In the genomic region with DNA sequence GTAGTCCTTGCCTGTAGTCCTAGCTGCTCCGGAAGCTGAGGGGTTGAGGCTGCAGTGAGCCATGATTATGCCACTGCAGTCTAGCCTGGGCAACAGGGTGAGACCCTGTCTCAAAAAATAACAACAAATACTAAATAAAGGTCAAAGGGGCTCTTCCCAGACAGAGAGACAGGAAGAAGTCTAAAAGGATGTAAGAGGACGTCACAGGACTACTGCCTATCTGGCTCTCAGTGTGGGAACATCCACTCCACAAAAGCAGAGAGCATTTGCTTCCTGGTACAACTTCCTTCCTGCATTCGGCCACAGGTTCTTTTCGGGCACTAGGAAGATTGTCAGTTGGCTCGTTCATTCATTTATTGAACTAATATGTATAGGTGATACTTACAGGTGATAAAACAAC, we compare ENCODE assay signal across 28 cellular contexts.
DNase-seq lines count a peak whose midpoint lies in the region; ATAC-seq, FAIRE-seq and TF ChIP-seq lines count a peak whose summit lies in the region.
"Had no signal": no experiment of that assay in that cellular context is flagged by ENCODE, and none has a peak within 500 bp of the region (broad histone marks: within the 10 kb centered on the region; RNA-seq: fewer than 3 reads in every experiment).

No MANE protein-coding gene starts in this region.

- H3K9me3 ChIP-seq in breast epithelium (no peaks in the 10 kb centered on the region), astrocyte (ENCODE audit: insufficient read depth, low read depth, low read length) (no peaks in the 10 kb centered on the region), left lung (no peaks in the 10 kb centered on the region)
- H3K9me3 ChIP-seq: adrenal gland, Caco-2, esophagus muscularis mucosa, right atrium auricular region, SJCRH30, transverse colon had no signal

- H3K36me3 ChIP-seq in breast epithelium (no peaks in the 10 kb centered on the region), astrocyte (ENCODE audit: insufficient read depth, low read length) (peaks cover 6% of the 10 kb centered on the region), left lung (no peaks in the 10 kb centered on the region)
- H3K36me3 ChIP-seq: adrenal gland, esophagus muscularis mucosa, right atrium auricular region, SJCRH30, transverse colon had no signal

- H3K4me1 Mint-ChIP-seq in MCF 10A (ENCODE audit: insufficient read depth, unreplicated experiment) (peaks cover 45% of the 10 kb centered on the region), astrocyte (ENCODE audit: low read depth, unreplicated experiment) (peaks cover 22% of the 10 kb centered on the region), type B pancreatic cell (ENCODE audit: unreplicated experiment) (peaks cover 34% of the 10 kb centered on the region), progenitor cell of endocrine pancreas (ENCODE audit: low read depth) (peaks cover 16% of the 10 kb centered on the region)

- POLR2A ChIA-PET in MCF 10A (lab: Yijun Ruan, JAX) = no interaction called here

- H3K9me3 Mint-ChIP-seq in MCF 10A (ENCODE audit: unreplicated experiment) (no peaks in the 10 kb centered on the region), astrocyte (ENCODE audit: unreplicated experiment) (peaks cover 3% of the 10 kb centered on the region), type B pancreatic cell (peaks cover 9% of the 10 kb centered on the region), progenitor cell of endocrine pancreas (ENCODE audit: low read depth) (no peaks in the 10 kb centered on the region)
- H3K9me3 Mint-ChIP-seq: activated T-cell treated with anti-CD3 and anti-CD28 coated beads, Interleukin-2, amount 50 U/mL, for 24 hours; natural killer cell had no signal

- H3K4me2 ChIP-seq in astrocyte (ENCODE audit: low read length) = no peak overlapping the region

- peak overlapping the region in 1 of 2 donors; percentile 19 for H3K27ac ChIP-seq in breast epithelium
- H3K27ac ChIP-seq in astrocyte (ENCODE audit: low read depth, low read length) = no peak overlapping the region
- H3K27ac ChIP-seq in left lung = no peak overlapping the region
- H3K27ac ChIP-seq: adrenal gland, esophagus muscularis mucosa, right atrium auricular region, SJCRH30, transverse colon had no signal

- H3K4me1 ChIP-seq in breast epithelium = no peaks in the 10 kb centered on the region
- H3K4me1 ChIP-seq in astrocyte (ENCODE audit: insufficient read depth, low read length) = peaks cover 10% of the 10 kb centered on the region
- H3K4me1 ChIP-seq in left lung = peaks cover 12 to 84% of the 10 kb centered on the region in 2 donors

- H2AFZ ChIP-seq in astrocyte (ENCODE audit: low read depth, low read length) = no peak overlapping the region

- peaks cover 72% of the 10 kb centered on the region for H4K20me1 ChIP-seq in astrocyte (ENCODE audit: insufficient read depth, low read length)

- H3K4me3 Mint-ChIP-seq in MCF 10A (ENCODE audit: unreplicated experiment) (no peak overlapping the region), astrocyte (ENCODE audit: unreplicated experiment) (no peak overlapping the region), type B pancreatic cell (no peak overlapping the region), progenitor cell of endocrine pancreas (ENCODE audit: low read depth) (no peak overlapping the region)
- H3K4me3 Mint-ChIP-seq: activated T-cell treated with anti-CD3 and anti-CD28 coated beads, Interleukin-2, amount 50 U/mL, for 24 hours; brain; natural killer cell had no signal

- CTCF ChIA-PET in MCF 10A (lab: Yijun Ruan, JAX) = no interaction called here

- no peak for TF ChIP-seq POLR2A in breast epithelium (IDR thresholded peaks at IDR 0.05)

- H3K27me3 ChIP-seq in breast epithelium = no peaks in the 10 kb centered on the region
- H3K27me3 ChIP-seq in astrocyte (ENCODE audit: insufficient read depth, low read length) = no peaks in the 10 kb centered on the region
- no peaks in the 10 kb centered on the region for H3K27me3 ChIP-seq in left lung
- H3K27me3 ChIP-seq: adrenal gland, esophagus muscularis mucosa, right atrium auricular region, SJCRH30, transverse colon had no signal

- ATAC-seq in left lung (peak; percentile 35), GM21786 (IDR thresholded peaks at IDR 0.05; ENCODE audit: unreplicated experiment) (no peak)
- ATAC-seq: natural killer cell, Panc1 had no signal

- H3K27ac Mint-ChIP-seq in MCF 10A (ENCODE audit: low read depth, unreplicated experiment) = peak overlapping the region; percentile 84
- H3K27ac Mint-ChIP-seq in astrocyte (ENCODE audit: unreplicated experiment) = peak overlapping the region; percentile 18
- H3K27ac Mint-ChIP-seq in type B pancreatic cell = peak overlapping the region; percentile 88
- no peak overlapping the region for H3K27ac Mint-ChIP-seq in progenitor cell of endocrine pancreas
- H3K27ac Mint-ChIP-seq: natural killer cell had no signal

- H3K36me3 Mint-ChIP-seq in MCF 10A (ENCODE audit: insufficient read depth, unreplicated experiment) (peaks cover 5% of the 10 kb centered on the region), astrocyte (ENCODE audit: low read depth, unreplicated experiment) (peaks cover 9% of the 10 kb centered on the region), type B pancreatic cell (peaks cover 16% of the 10 kb centered on the region), progenitor cell of endocrine pancreas (ENCODE audit: insufficient read depth) (peaks cover 4% of the 10 kb centered on the region)
- H3K36me3 Mint-ChIP-seq: natural killer cell had no signal

- intact Hi-C loops in MCF 10A (cut with micrococcal nuclease) (no loop called here), breast epithelium (cut with DNase I; ENCODE audit: low total_unique reads) (no loop called here), left lung (cut with DNase I) (loop anchor here in 1 of 2 donors (10.0 kb wide), 1 partner anchor 46 kb away; no protein-coding TSS in a partner anchor)

- no peak overlapping the region for H3K9ac ChIP-seq in astrocyte (ENCODE audit: low read length)

- H3K27me3 Mint-ChIP-seq in MCF 10A (ENCODE audit: insufficient read depth, unreplicated experiment) = no peaks in the 10 kb centered on the region
- H3K27me3 Mint-ChIP-seq in astrocyte (ENCODE audit: low read depth, unreplicated experiment) = no peaks in the 10 kb centered on the region
- H3K27me3 Mint-ChIP-seq in type B pancreatic cell = no peaks in the 10 kb centered on the region
- H3K27me3 Mint-ChIP-seq in progenitor cell of endocrine pancreas = no peaks in the 10 kb centered on the region
- H3K27me3 Mint-ChIP-seq: activated T-cell treated with anti-CD3 and anti-CD28 coated beads, Interleukin-2, amount 50 U/mL, for 24 hours; brain had no signal

- TF ChIP-seq CTCF in MCF 10A (IDR thresholded peaks at IDR 0.05; ENCODE audit: unreplicated experiment) (no peak), breast epithelium (IDR thresholded peaks at IDR 0.05) (no peak), astrocyte (IDR thresholded peaks at IDR 0.05; ENCODE audit: insufficient read depth, low read depth, low read length) (no peak), left lung (IDR thresholded peaks at IDR 0.05) (no peak), type B pancreatic cell (conservative IDR thresholded peaks at IDR 0.05) (no peak), progenitor cell of endocrine pancreas (IDR thresholded peaks at IDR 0.05; ENCODE audit: unreplicated experiment) (no peak)

- BruUV-seq in MCF 10A (replicated peaks; lab: Mats Ljungman, UMichigan) = no TSS peak

- H3K79me2 ChIP-seq in astrocyte (ENCODE audit: insufficient read depth, low read length) = peaks cover 94% of the 10 kb centered on the region

- DNase-seq in MCF 10A (ENCODE audit: unreplicated experiment) = no peak
- DNase-seq in breast epithelium (ENCODE audit: low spot score in 2 of 2) = no peak
- no peak for DNase-seq in astrocyte (ENCODE audit: low read depth)
- no peak for DNase-seq in left lung
- no peak for DNase-seq in type B pancreatic cell (ENCODE audit: extremely low spot score, unreplicated experiment)
- no peak for DNase-seq in progenitor cell of endocrine pancreas (ENCODE audit: low spot score, unreplicated experiment)
- DNase-seq in cerebellar nuclear complex (lab: John Stamatoyannopoulos, UW) = no peak
- DNase-seq: activated CD4-positive, alpha-beta T cell treated with anti-CD3 and anti-CD28 coated beads for 4 hours; activated gamma-delta T cell; activated T-cell treated with anti-CD3 and anti-CD28 coated beads, Interleukin-2, amount 50 U/mL, for 24 hours; adrenal gland; Caco-2; effector memory CD4-positive, alpha-beta T cell; foreskin melanocyte; natural killer cell; NCI-H1105; NCI-H187 treated with DMSO at 0.1 percent for 48 hours; NCI-H2171 treated with DMSO at 0.1 percent for 48 hours; NCI-H524; SJCRH30; stimulated activated CD4-positive, alpha-beta T cell treated with anti-CD3 and anti-CD28 coated beads, Interleukin-4, amount 100 ng/mL, for 1 hour; transverse colon had no signal

- FAIRE-seq in astrocyte (lab: Jason Lieb, UNC) = no peak
- FAIRE-seq: G401.6 had no signal

- no peak overlapping the region for H3K4me3 ChIP-seq in breast epithelium
- no peak overlapping the region for H3K4me3 ChIP-seq in astrocyte (ENCODE audit: insufficient read depth, low read depth, low read length)
- no peak overlapping the region for H3K4me3 ChIP-seq in left lung
- H3K4me3 ChIP-seq: adrenal gland, esophagus muscularis mucosa, right atrium auricular region, SJCRH30, transverse colon had no signal
